ENCODE assay signal across 8 cellular contexts in the genomic region with DNA sequence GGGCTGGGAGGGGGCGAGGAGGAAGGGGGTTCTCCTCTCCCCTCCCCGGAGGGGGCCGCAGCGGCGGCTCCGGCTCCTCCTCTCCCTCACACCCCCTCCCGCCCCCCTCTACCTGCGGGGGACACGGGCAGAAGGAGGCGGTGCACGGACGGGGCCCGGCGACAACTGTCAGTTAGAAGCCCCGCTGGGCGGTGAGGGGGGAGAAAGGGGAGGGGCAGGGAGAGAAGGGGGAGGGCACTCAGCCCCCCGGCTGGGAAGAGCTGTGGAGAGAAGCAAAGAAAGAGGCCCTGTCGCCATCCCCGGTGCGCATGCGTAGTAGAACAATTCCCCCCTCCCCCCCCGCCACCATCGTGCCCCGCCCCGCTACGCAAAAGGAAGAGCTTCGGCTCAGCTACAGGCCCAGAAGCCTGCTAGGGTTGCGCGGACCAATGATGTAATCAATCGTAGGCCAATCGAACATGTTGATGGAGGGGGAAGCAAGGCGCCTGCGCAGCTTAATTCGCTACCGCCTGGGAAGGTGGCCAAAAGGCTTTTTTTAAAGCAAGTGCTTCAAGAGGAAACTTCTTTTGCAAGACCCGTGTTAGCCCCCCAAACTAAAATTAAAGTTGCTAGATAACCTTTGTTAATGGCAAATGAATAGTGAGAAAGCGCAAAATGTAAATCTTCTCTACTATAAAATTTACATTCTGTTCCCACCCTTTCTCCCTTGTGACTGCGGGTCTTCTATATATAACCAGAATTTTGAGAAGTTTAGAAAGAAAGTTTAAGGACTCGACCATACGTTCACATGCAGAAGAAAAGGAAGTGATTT.
DNase-seq lines count a peak whose midpoint lies in the region; ATAC-seq and TF ChIP-seq lines count a peak whose summit lies in the region.

No MANE protein-coding gene starts in this region.

- DNase-seq in AG09319 (ENCODE audit: extremely low read depth, low read depth) (peak; percentile 97), NCI-H345 (lab: John Stamatoyannopoulos, UW) (peak; percentile 97), cerebellar cortex (ENCODE audit: low spot score) (peak; percentile 99), islet precursor cell (peak; percentile 99)
- DNase-seq in stimulated activated CD4-positive, alpha-beta T cell treated with anti-CD3 and anti-CD28 coated beads, Interleukin-12 subunit alpha, Interleukin-12 subunit beta, amount 100 ng/mL, for 4 hours, result peak; percentile 85

- TF ChIP-seq CTCF in AG09319 (IDR thresholded peaks at IDR 0.05; ENCODE audit: low read depth, low read length), result no peak

- ATAC-seq in GM19025 (IDR thresholded peaks at IDR 0.05; ENCODE audit: low read depth, unreplicated experiment), result peak; percentile 48
- ATAC-seq in HG03280 (IDR thresholded peaks at IDR 0.05; ENCODE audit: unreplicated experiment), result peak; percentile 66
- ATAC-seq in activated CD4-positive, CD25-positive, alpha-beta regulatory T cell treated with anti-CD3 and anti-CD28 coated beads, Interleukin-2, amount 50 U/mL, for 24 hours, result peak; percentile 71 to 73

Comparison
In these comparisons a context has a peak if more than half of its experiments do, and no peak if none do; other contexts are left out.
1. Peak in every context shown above with its lines: DNase-seq and ATAC-seq.